Comparison of ENCODE assay signal across 20 cellular contexts in the genomic region with DNA sequence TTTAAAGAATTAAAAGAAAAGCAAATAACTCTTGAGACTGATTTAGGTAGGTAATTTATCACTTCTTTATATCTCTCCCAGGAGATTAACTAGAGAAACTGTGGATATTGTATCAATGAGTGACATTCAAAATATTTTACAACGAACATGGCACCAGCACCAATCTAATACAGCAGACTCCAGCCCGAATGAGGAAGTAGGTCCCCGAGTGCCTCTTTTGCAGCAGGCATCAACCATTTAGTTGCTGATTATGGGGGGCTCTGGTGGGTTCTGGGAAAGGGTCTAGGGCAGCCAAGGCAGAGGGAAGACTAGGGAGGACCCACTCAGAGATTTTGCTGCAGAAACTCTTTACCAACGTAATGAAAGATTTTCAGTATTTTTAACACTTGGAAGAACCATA. TPM values are rescaled to one million over a fixed set of nuclear protein-coding genes. Genes with fewer than 3 reads are reported as not detected.
DNase-seq lines count a peak whose midpoint lies in the region; ATAC-seq, FAIRE-seq and TF ChIP-seq lines count a peak whose summit lies in the region.
"Had no signal": no experiment of that assay in that cellular context is flagged by ENCODE, and none has a peak within 500 bp of the region (broad histone marks: within the 10 kb centered on the region; RNA-seq: fewer than 3 reads in every experiment).

No MANE protein-coding gene starts in this region.

- no peak for TF ChIP-seq RAD21 in A549 (conservative IDR thresholded peaks at IDR 0.05 in 1 of 2, IDR thresholded peaks at IDR 0.05 in 1 of 2)

- TF ChIP-seq POLR2A in A549 (IDR thresholded peaks at IDR 0.05; ENCODE audit: low read length) (no peak), GM12892 (IDR thresholded peaks at IDR 0.05; ENCODE audit: low read depth, low read length) (no peak)

- H3K27ac ChIP-seq in A549 (no peak overlapping the region), Karpas-422 (ENCODE audit: low read length) (no peak overlapping the region)

- H3K4me2 ChIP-seq in A549 (no peak overlapping the region), Karpas-422 (ENCODE audit: low read depth, low read length, poor library complexity, severe bottlenecking) (peak overlapping the region; percentile 41)

- H3K9me3 Mint-ChIP-seq in activated T-cell treated with anti-CD3 and anti-CD28 coated beads, Interleukin-2, amount 50 U/mL, for 24 hours, result no peaks in the 10 kb centered on the region

- H3K4me3 ChIP-seq in A549 (no peak overlapping the region), Karpas-422 (ENCODE audit: low read length) (no peak overlapping the region; the same call in 1 of the 2 replicates)

- peaks cover 22% of the 10 kb centered on the region for H3K27me3 Mint-ChIP-seq in activated T-cell treated with anti-CD3 and anti-CD28 coated beads, Interleukin-2, amount 50 U/mL, for 24 hours

- DNase-seq in A549 (ENCODE audit: low read depth in 1 of 2, low spot score in 1 of 2), result no peak
- DNase-seq in Karpas-422, result peak; percentile 44
- DNase-seq in NOMO-1 treated with DMSO at 0.1 percent for 48 hours (lab: John Stamatoyannopoulos, UW; ENCODE audit: unreplicated experiment), result peak; percentile 61
- DNase-seq in OCI-M1 (lab: John Stamatoyannopoulos, UW), result peak; percentile 29
- DNase-seq in activated T-cell treated with anti-CD3 and anti-CD28 coated beads, Interleukin-2, amount 50 U/mL, for 24 hours, result no peak
- no peak for DNase-seq in GM12892 (ENCODE audit: insufficient read length)
- no peak for DNase-seq in activated CD4-positive, alpha-beta T cell treated with anti-CD3 and anti-CD28 coated beads, Interleukin-2, amount 50 U/mL, for 48 hours
- DNase-seq: NCI-H1694, NCI-H2081, NCI-H2171, NCI-H345, NCI-H524, NCI-H774, SW 1271, T-helper 17 cell had no signal

- CTCF ChIA-PET in A549 (lab: Yijun Ruan, JAX), result no interaction called here

- no peak for TF ChIP-seq EP300 in A549 (IDR thresholded peaks at IDR 0.05)

- H3K4me1 Mint-ChIP-seq in activated T-cell treated with anti-CD3 and anti-CD28 coated beads, Interleukin-2, amount 50 U/mL, for 24 hours (ENCODE audit: low read depth), result no peaks in the 10 kb centered on the region
- H3K4me1 Mint-ChIP-seq: B cell, CD14-positive monocyte, T-helper 17 cell had no signal

- H3K4me3 Mint-ChIP-seq in activated T-cell treated with anti-CD3 and anti-CD28 coated beads, Interleukin-2, amount 50 U/mL, for 24 hours, result no peak overlapping the region
- H3K4me3 Mint-ChIP-seq: B cell, CD14-positive monocyte, T-helper 17 cell had no signal

- H2AFZ ChIP-seq in Karpas-422 (ENCODE audit: low read length), result peak overlapping the region; percentile 81; the same call in 1 of the 2 replicates

- POLR2A ChIA-PET in A549 (lab: Yijun Ruan, JAX), result no interaction called here

- no peaks in the 10 kb centered on the region for H3K36me3 Mint-ChIP-seq in activated T-cell treated with anti-CD3 and anti-CD28 coated beads, Interleukin-2, amount 50 U/mL, for 24 hours (ENCODE audit: low read depth)
- H3K36me3 Mint-ChIP-seq: CD14-positive monocyte had no signal

- no peaks in the 10 kb centered on the region for H3K9me2 ChIP-seq in Karpas-422 (replicated peaks; ENCODE audit: insufficient read depth, low read length)

- H3K4me1 ChIP-seq in A549, result no peaks in the 10 kb centered on the region
- H3K4me1 ChIP-seq in Karpas-422 (ENCODE audit: low read length), result peaks cover 18% of the 10 kb centered on the region

- no peaks in the 10 kb centered on the region for H4K20me1 ChIP-seq in Karpas-422 (ENCODE audit: insufficient read depth, low read depth, low read length)

- no peaks in the 10 kb centered on the region for H3K36me3 ChIP-seq in Karpas-422 (ENCODE audit: insufficient read depth, low read length)

- H3K9ac ChIP-seq in Karpas-422 (ENCODE audit: low read length), result no peak overlapping the region

- H3K79me2 ChIP-seq in Karpas-422 (ENCODE audit: low read length), result no peaks in the 10 kb centered on the region

- TF ChIP-seq CTCF in A549 (IDR thresholded peaks at IDR 0.05), result no peak

- FAIRE-seq in A549 (lab: Jason Lieb, UNC), result no peak
- no peak for FAIRE-seq in GM12892 (lab: Jason Lieb, UNC)
- FAIRE-seq: A204.1, G401.6 had no signal

- no peaks in the 10 kb centered on the region for H3K27me3 ChIP-seq in Karpas-422 (ENCODE audit: low read length)

- no peaks in the 10 kb centered on the region for H3K9me3 ChIP-seq in A549
- no peaks in the 10 kb centered on the region for H3K9me3 ChIP-seq in Karpas-422 (ENCODE audit: low read length)

- 0% methylated on average over 4 of the region's 4 CpGs for WGBS in A549 (ENCODE audit: missing lambda C conversion rate)

- H3K27ac Mint-ChIP-seq in activated T-cell treated with anti-CD3 and anti-CD28 coated beads, Interleukin-2, amount 50 U/mL, for 24 hours, result no peak overlapping the region
- H3K27ac Mint-ChIP-seq: B cell, CD14-positive monocyte, T-helper 17 cell had no signal

- no peak for ATAC-seq in A549
- ATAC-seq: Right ventricle myocardium inferior, T-helper 17 cell had no signal

TF ChIP-seq in A549, 52 proteins besides CTCF, POLR2A, EP300 and RAD21:
- TF ChIP-seq KDM5A (IDR thresholded peaks at IDR 0.05) (no peak), CBX8 (IDR thresholded peaks at IDR 0.05) (peak; percentile 68; the same call in 1 of the 2 replicates), ZSCAN20 (CRISPR knock-in tag; IDR thresholded peaks at IDR 0.05) (no peak), FOXS1 (CRISPR knock-in tag; IDR thresholded peaks at IDR 0.05) (no peak), RNF2 (IDR thresholded peaks at IDR 0.05; ENCODE audit: borderline replicate concordance, low read depth) (no peak), TFCP2L1 (CRISPR knock-in tag; IDR thresholded peaks at IDR 0.05) (no peak), ZFP36 (IDR thresholded peaks at IDR 0.05; ENCODE audit: borderline replicate concordance, partially characterized antibody) (peak; percentile 5), POLR2AphosphoS2 (conservative IDR thresholded peaks at IDR 0.05; ENCODE audit: low read length) (no peak), FOSL2 (IDR thresholded peaks at IDR 0.05) (no peak), FOSL2 (CRISPR knock-in tag; IDR thresholded peaks at IDR 0.05) (no peak), TP53 (CRISPR knock-in tag; IDR thresholded peaks at IDR 0.05) (no peak), RCOR1 (IDR thresholded peaks at IDR 0.05; ENCODE audit: low read depth, low read length) (no peak), FOSB (CRISPR knock-in tag; IDR thresholded peaks at IDR 0.05) (no peak), JUN (IDR thresholded peaks at IDR 0.05) (no peak), CEBPB (IDR thresholded peaks at IDR 0.05) (no peak)
- TF ChIP-seq, protein P1, sequence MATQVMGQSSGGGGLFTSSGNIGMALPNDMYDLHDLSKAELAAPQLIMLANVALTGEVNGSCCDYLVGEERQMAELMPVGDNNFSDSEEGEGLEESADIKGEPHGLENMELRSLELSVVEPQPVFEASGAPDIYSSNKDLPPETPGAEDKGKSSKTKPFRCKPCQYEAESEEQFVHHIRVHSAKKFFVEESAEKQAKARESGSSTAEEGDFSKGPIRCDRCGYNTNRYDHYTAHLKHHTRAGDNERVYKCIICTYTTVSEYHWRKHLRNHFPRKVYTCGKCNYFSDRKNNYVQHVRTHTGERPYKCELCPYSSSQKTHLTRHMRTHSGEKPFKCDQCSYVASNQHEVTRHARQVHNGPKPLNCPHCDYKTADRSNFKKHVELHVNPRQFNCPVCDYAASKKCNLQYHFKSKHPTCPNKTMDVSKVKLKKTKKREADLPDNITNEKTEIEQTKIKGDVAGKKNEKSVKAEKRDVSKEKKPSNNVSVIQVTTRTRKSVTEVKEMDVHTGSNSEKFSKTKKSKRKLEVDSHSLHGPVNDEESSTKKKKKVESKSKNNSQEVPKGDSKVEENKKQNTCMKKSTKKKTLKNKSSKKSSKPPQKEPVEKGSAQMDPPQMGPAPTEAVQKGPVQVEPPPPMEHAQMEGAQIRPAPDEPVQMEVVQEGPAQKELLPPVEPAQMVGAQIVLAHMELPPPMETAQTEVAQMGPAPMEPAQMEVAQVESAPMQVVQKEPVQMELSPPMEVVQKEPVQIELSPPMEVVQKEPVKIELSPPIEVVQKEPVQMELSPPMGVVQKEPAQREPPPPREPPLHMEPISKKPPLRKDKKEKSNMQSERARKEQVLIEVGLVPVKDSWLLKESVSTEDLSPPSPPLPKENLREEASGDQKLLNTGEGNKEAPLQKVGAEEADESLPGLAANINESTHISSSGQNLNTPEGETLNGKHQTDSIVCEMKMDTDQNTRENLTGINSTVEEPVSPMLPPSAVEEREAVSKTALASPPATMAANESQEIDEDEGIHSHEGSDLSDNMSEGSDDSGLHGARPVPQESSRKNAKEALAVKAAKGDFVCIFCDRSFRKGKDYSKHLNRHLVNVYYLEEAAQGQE (IDR thresholded peaks at IDR 0.05), result no peak
- TF ChIP-seq, protein P2, sequence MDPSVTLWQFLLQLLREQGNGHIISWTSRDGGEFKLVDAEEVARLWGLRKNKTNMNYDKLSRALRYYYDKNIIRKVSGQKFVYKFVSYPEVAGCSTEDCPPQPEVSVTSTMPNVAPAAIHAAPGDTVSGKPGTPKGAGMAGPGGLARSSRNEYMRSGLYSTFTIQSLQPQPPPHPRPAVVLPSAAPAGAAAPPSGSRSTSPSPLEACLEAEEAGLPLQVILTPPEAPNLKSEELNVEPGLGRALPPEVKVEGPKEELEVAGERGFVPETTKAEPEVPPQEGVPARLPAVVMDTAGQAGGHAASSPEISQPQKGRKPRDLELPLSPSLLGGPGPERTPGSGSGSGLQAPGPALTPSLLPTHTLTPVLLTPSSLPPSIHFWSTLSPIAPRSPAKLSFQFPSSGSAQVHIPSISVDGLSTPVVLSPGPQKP (IDR thresholded peaks at IDR 0.05; ENCODE audit: low read depth, low read length), result no peak
- TF ChIP-seq, protein P3, sequence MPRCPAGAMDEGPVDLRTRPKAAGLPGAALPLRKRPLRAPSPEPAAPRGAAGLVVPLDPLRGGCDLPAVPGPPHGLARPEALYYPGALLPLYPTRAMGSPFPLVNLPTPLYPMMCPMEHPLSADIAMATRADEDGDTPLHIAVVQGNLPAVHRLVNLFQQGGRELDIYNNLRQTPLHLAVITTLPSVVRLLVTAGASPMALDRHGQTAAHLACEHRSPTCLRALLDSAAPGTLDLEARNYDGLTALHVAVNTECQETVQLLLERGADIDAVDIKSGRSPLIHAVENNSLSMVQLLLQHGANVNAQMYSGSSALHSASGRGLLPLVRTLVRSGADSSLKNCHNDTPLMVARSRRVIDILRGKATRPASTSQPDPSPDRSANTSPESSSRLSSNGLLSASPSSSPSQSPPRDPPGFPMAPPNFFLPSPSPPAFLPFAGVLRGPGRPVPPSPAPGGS (IDR thresholded peaks at IDR 0.05), result no peak

RNA-seq across cellular contexts. Expression of gene TTC14, which starts 31.7 kb away (rescaled TPM):
- polyA plus RNA-seq in A549 (2011; rRNA removed), result 38.3 and 43.7 TPM in 2 replicates
- 5.7 and 6.2 TPM in 2 replicates for polyA plus RNA-seq in A549 (2012; cell fraction: cytosol; rRNA removed)
- polyA plus RNA-seq in A549 (2012; cell fraction: nucleus; rRNA removed), result 11.7 and 13.4 TPM in 2 replicates
- polyA plus RNA-seq in A549 (2017; fragmentation: RNase III; extraction: RNeasy Plus Mini Kit Qiagen cat#74134 plus additional on column Dnase treatment), result 16.4 to 18.7 TPM (median 18.2 TPM) in 3 replicates
- 35.8 and 50.7 TPM in 2 replicates for polyA minus RNA-seq in A549 (2011; rRNA and poly(A)+ RNA removed)
- total RNA-seq in Karpas-422 (2014; rRNA removed; shearing (Covaris generic); ENCODE audit: low replicate concordance), result 54.8 and 99.9 TPM in 2 replicates
- polyA plus RNA-seq in GM12892 (2012; ENCODE audit: missing spikeins), result 27.7 TPM

Comparison
In these comparisons a context has a peak if more than half of its experiments do, and no peak if none do; other contexts are left out.
1. DNase-seq: peak in Karpas-422 (single experiment), NOMO-1 treated with DMSO at 0.1 percent for 48 hours (single experiment) and OCI-M1 (single experiment); none in A549 (0 of 2), activated T-cell treated with anti-CD3 and anti-CD28 coated beads, Interleukin-2, amount 50 U/mL, for 24 hours (single experiment), GM12892 (single experiment) and activated CD4-positive, alpha-beta T cell treated with anti-CD3 and anti-CD28 coated beads, Interleukin-2, amount 50 U/mL, for 48 hours (0 of 2).